1 cellular context compared by ENCODE assay signal in the genomic region with DNA sequence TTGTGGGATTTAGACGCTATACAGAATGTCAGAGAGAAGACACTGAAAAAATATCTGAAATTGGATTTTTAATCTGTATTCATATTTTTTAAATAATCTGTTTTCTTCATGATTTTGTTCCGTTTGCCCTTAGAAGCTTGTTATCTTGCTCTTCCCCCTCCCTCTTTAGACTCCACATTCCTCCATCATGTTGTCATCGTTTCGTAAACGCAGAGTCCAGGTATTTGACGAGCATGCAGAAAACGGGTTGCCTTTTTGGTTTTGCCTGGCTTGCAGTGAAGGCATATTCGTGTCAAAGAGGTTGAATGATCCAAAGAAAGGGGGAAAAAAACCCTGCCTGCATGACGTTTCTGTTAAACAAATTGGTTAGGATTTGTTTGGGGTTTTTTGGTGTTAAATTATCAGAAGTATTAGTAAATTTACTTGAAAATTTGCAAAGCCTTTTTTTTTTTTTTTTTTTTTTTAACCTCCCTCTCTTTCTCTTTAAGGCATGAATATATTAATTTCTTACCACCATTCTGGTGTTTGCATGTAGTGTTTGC.
TF ChIP-seq lines count a peak whose summit lies in the region.

No MANE protein-coding gene starts in this region.

TF ChIP-seq in H1, 55 proteins besides CTCF, POLR2A, EP300 and RAD21:
- TF ChIP-seq JUND (IDR thresholded peaks at IDR 0.05; ENCODE audit: low read length) (peak; percentile 94), TEAD4 (IDR thresholded peaks at IDR 0.05; ENCODE audit: low read depth, low read length) (peak; percentile 90), CREB1 (IDR thresholded peaks at IDR 0.05) (no peak), POLR2AphosphoS5 (IDR thresholded peaks at IDR 0.05; ENCODE audit: low read depth, low read length) (no peak), SP4 (IDR thresholded peaks at IDR 0.05; ENCODE audit: low read length) (no peak), TBP (IDR thresholded peaks at IDR 0.05; ENCODE audit: low read depth, low read length) (no peak), GTF2F1 (IDR thresholded peaks at IDR 0.05; ENCODE audit: borderline replicate concordance, low read depth, low read length) (no peak), JUN (IDR thresholded peaks at IDR 0.05; ENCODE audit: low read depth, low read length) (peak; percentile 87), PHF8 (conservative IDR thresholded peaks at IDR 0.05; ENCODE audit: low read depth, low read length) (no peak)
- TF ChIP-seq, protein P1, sequence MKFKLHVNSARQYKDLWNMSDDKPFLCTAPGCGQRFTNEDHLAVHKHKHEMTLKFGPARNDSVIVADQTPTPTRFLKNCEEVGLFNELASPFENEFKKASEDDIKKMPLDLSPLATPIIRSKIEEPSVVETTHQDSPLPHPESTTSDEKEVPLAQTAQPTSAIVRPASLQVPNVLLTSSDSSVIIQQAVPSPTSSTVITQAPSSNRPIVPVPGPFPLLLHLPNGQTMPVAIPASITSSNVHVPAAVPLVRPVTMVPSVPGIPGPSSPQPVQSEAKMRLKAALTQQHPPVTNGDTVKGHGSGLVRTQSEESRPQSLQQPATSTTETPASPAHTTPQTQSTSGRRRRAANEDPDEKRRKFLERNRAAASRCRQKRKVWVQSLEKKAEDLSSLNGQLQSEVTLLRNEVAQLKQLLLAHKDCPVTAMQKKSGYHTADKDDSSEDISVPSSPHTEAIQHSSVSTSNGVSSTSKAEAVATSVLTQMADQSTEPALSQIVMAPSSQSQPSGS (IDR thresholded peaks at IDR 0.05; ENCODE audit: low read length): peak; percentile 75; the same call in 1 of the 2 replicates
- TF ChIP-seq, protein P2, sequence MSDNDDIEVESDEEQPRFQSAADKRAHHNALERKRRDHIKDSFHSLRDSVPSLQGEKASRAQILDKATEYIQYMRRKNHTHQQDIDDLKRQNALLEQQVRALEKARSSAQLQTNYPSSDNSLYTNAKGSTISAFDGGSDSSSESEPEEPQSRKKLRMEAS (IDR thresholded peaks at IDR 0.05): no peak
